Comparison of ENCODE assay signal across 24 cellular contexts in genomic region chr12:25903603-25904245, GRCh38.
"Had no signal": no experiment of that assay in that cellular context is flagged by ENCODE, and none has a peak within 500 bp of the region (broad histone marks: within the 10 kb centered on the region; RNA-seq: fewer than 3 reads in every experiment).

No MANE protein-coding gene starts in this region.

- H3K4me1 ChIP-seq: adrenal gland, esophagus muscularis mucosa, tibial artery had no signal

- FAIRE-seq: endothelial cell of umbilical vein, islet of Langerhans had no signal

- H3K4me3 ChIP-seq: adrenal gland, cardiac muscle cell, esophagus muscularis mucosa, tibial artery had no signal

- H3K36me3 ChIP-seq: adrenal gland, cardiac muscle cell, esophagus muscularis mucosa, tibial artery had no signal

- H3K27ac ChIP-seq: adrenal gland, cardiac muscle cell, esophagus muscularis mucosa, tibial artery had no signal

- H3K27me3 ChIP-seq: adrenal gland, cardiac muscle cell, esophagus muscularis mucosa, tibial artery had no signal

- H3K9me3 ChIP-seq: adrenal gland, esophagus muscularis mucosa, tibial artery had no signal

- DNase-seq: activated CD4-positive, alpha-beta T cell treated with anti-CD3 and anti-CD28 coated beads, Interleukin-2, amount 10 ng/mL, durations not matched to agents 7 days and 5 days; activated CD8-positive, alpha-beta T cell treated with anti-CD3 and anti-CD28 coated beads, Interleukin-2, amount 10 ng/mL, durations not matched to agents 7 days and 5 days; activated effector memory CD4-positive, alpha-beta T cell treated with Interleukin-2 at 50 U/mL for 16 hours; activated naive CD4-positive, alpha-beta T cell treated with anti-CD3 and anti-CD28 coated beads, Interleukin-2, amount 50 U/mL, for 16 hours; activated T-cell treated with anti-CD3 and anti-CD28 coated beads, Interleukin-2, amount 50 U/mL, for 4 hours; adrenal gland; effector memory CD4-positive, alpha-beta T cell; hippocampal formation; left cardiac atrium; midbrain; nephron progenitor cell; occipital lobe; posterior cingulate gyrus; retina; stimulated activated CD4-positive, alpha-beta T cell treated with anti-CD3 and anti-CD28 coated beads, Interleukin-12 subunit alpha, Interleukin-12 subunit beta, amount 100 ng/mL, for 4 hours; stimulated activated CD4-positive, alpha-beta T cell treated with anti-CD3 and anti-CD28 coated beads, Interleukin-1b, Interleukin-23, amount 100 ng/mL, for 48 hours; stimulated activated naive CD4-positive, alpha-beta T cell treated with Interleukin-2 at 50 U/mL for 16 hours; T-helper 1 cell; T-helper 9 cell; tibial artery had no signal
